In the genomic region with DNA sequence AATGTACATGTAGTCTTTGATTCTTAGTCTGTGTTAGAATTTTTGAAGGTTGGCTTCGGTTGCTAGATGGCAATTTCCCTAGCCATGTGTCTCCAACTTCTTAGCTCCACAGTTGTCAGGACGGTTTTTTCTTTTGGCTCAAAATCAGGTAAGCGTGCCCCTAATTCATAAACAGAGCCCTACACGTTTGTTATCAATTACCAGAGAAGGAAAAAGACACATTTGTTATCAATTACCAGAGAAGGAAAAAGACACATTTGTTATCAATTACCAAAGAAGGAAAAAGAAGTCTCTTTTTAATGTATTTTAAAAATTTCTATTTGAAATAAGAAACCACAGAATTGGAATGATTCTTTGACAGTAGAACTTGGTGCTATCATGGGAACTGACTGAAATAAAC, we compare ENCODE assay signal across 22 cellular contexts. TPM values are rescaled to one million over a fixed set of nuclear protein-coding genes. Genes with fewer than 3 reads are reported as not detected.
DNase-seq lines count a peak whose midpoint lies in the region; ATAC-seq and TF ChIP-seq lines count a peak whose summit lies in the region.
"Had no signal": no experiment of that assay in that cellular context is flagged by ENCODE, and none has a peak within 500 bp of the region (broad histone marks: within the 10 kb centered on the region; RNA-seq: fewer than 3 reads in every experiment).

No MANE protein-coding gene starts in this region.

- H3K27me3 ChIP-seq in osteoblast (ENCODE audit: insufficient read depth, low read length), result no peaks in the 10 kb centered on the region
- H3K27me3 ChIP-seq: BLaER1 treated with 17β-estradiol and CSF1 and Interleukin-3, amounts not matched to agents 10 nM and 100 nM; MG63 had no signal

- H3K4me1 Mint-ChIP-seq in WTC11, result peaks cover 39% of the 10 kb centered on the region
- no peaks in the 10 kb centered on the region for H3K4me1 Mint-ChIP-seq in activated T-cell treated with anti-CD3 and anti-CD28 coated beads, Interleukin-2, amount 50 U/mL, for 4 hours (ENCODE audit: low read depth)

- H3K4me3 Mint-ChIP-seq in WTC11, result no peak overlapping the region
- H3K4me3 Mint-ChIP-seq in activated T-cell treated with anti-CD3 and anti-CD28 coated beads, Interleukin-2, amount 50 U/mL, for 4 hours, result no peak overlapping the region
- H3K4me3 Mint-ChIP-seq: CD4-positive, alpha-beta memory T cell had no signal

- TF ChIP-seq CTCF in HFF-Myc (IDR thresholded peaks at IDR 0.05; ENCODE audit: low read depth, low read length, missing control alignments) (no peak), WTC11 (IDR thresholded peaks at IDR 0.05) (no peak), fibroblast of mammary gland (conservative IDR thresholded peaks at IDR 0.05; ENCODE audit: control insufficient read depth, insufficient read depth, low read depth, low read length) (no peak), osteoblast (IDR thresholded peaks at IDR 0.05; ENCODE audit: extremely low read depth, low read depth, low read length) (no peak)

- H3K4me3 ChIP-seq in HFF-Myc (replicated peaks; ENCODE audit: low read depth, low read length), result no peak overlapping the region
- H3K4me3 ChIP-seq in fibroblast of mammary gland (ENCODE audit: control insufficient read depth, low read depth, low read length), result no peak overlapping the region
- H3K4me3 ChIP-seq in osteoblast (ENCODE audit: insufficient read depth, low read length), result no peak overlapping the region
- H3K4me3 ChIP-seq: BLaER1 treated with 17β-estradiol and CSF1 and Interleukin-3, amounts not matched to agents 10 nM and 100 nM had no signal

- H3K4me2 ChIP-seq in osteoblast (ENCODE audit: insufficient read depth, low read length), result peak overlapping the region; percentile 69
- H3K4me2 ChIP-seq: BLaER1 treated with 17β-estradiol and CSF1 and Interleukin-3, amounts not matched to agents 10 nM and 100 nM had no signal

- CTCF ChIA-PET in WTC11 (lab: Charles Lee), result interaction anchor here (0.7 to 1.8 kb wide), 4 partner anchors 74 to 353 kb away, joined by 3 read pairs; no protein-coding TSS in a partner anchor

- H3K4me1 ChIP-seq in osteoblast (ENCODE audit: insufficient read depth, low read length), result no peaks in the 10 kb centered on the region
- H3K4me1 ChIP-seq: BLaER1 treated with 17β-estradiol and CSF1 and Interleukin-3, amounts not matched to agents 10 nM and 100 nM had no signal

- peak; percentile 32 for DNase-seq in HFF-Myc (ENCODE audit: extremely low read depth, low read depth)
- DNase-seq in WTC11 (ENCODE audit: low spot score), result no peak
- DNase-seq in fibroblast of mammary gland (ENCODE audit: low read depth), result peak; percentile 17
- DNase-seq in osteoblast (ENCODE audit: insufficient read length, low spot score, missing footprints), result no peak
- no peak for DNase-seq in germinal center (ENCODE audit: low spot score)
- no peak for DNase-seq in activated T-cell treated with anti-CD3 and anti-CD28 coated beads, Interleukin-2, amount 50 U/mL, for 4 hours
- DNase-seq: Caco-2; CD4-positive, alpha-beta memory T cell; DMS 273 treated with DMSO at 0.1 percent for 48 hours; DMS79 treated with DMSO at 0.1 percent for 48 hours; MG63; NCI-H1048; NCI-H1417 treated with DMSO at 0.1 percent for 48 hours; NCI-H187; NCI-H446 treated with DMSO at 0.1 percent for 48 hours; NCI-H526 treated with DMSO at 0.1 percent for 48 hours; PC-3; Right ventricle myocardium superior had no signal

- ATAC-seq in WTC11 (no peak), HG02938 (IDR thresholded peaks at IDR 0.05; ENCODE audit: unreplicated experiment) (no peak), HG03571 (IDR thresholded peaks at IDR 0.05; ENCODE audit: unreplicated experiment) (no peak)
- ATAC-seq in activated T-cell treated with anti-CD3 and anti-CD28 coated beads, Interleukin-2, amount 50 U/mL, for 4 hours, result no peak
- ATAC-seq: HCT116, PC-3 had no signal

- no peaks in the 10 kb centered on the region for H3K9me3 Mint-ChIP-seq in WTC11
- no peaks in the 10 kb centered on the region for H3K9me3 Mint-ChIP-seq in activated T-cell treated with anti-CD3 and anti-CD28 coated beads, Interleukin-2, amount 50 U/mL, for 4 hours

- POLR2A ChIA-PET in WTC11 (lab: Charles Lee), result no interaction called here

- H3K27ac Mint-ChIP-seq in WTC11, result peak overlapping the region; percentile 46
- H3K27ac Mint-ChIP-seq: CD4-positive, alpha-beta memory T cell had no signal

- H3K9me3 ChIP-seq in osteoblast (ENCODE audit: low read depth, low read length), result no peaks in the 10 kb centered on the region
- H3K9me3 ChIP-seq: Caco-2, MG63 had no signal

- H3K36me3 Mint-ChIP-seq in WTC11, result no peaks in the 10 kb centered on the region
- H3K36me3 Mint-ChIP-seq in activated T-cell treated with anti-CD3 and anti-CD28 coated beads, Interleukin-2, amount 50 U/mL, for 4 hours (ENCODE audit: insufficient read depth), result peaks cover 4% of the 10 kb centered on the region

- no peak overlapping the region for H2AFZ ChIP-seq in osteoblast (ENCODE audit: low read length)

- H3K27ac ChIP-seq in osteoblast (ENCODE audit: low read depth, low read length), result no peak overlapping the region
- H3K27ac ChIP-seq: BLaER1 treated with 17β-estradiol and CSF1 and Interleukin-3, amounts not matched to agents 10 nM and 100 nM had no signal

- no peaks in the 10 kb centered on the region for H3K79me2 ChIP-seq in osteoblast (ENCODE audit: insufficient read depth, low read length)

- H3K36me3 ChIP-seq in osteoblast (ENCODE audit: insufficient read depth, low read length), result no peaks in the 10 kb centered on the region
- H3K36me3 ChIP-seq: BLaER1 treated with 17β-estradiol and CSF1 and Interleukin-3, amounts not matched to agents 10 nM and 100 nM; MG63 had no signal

- H3K27me3 Mint-ChIP-seq in WTC11 (ENCODE audit: low read depth), result no peaks in the 10 kb centered on the region
- H3K27me3 Mint-ChIP-seq in activated T-cell treated with anti-CD3 and anti-CD28 coated beads, Interleukin-2, amount 50 U/mL, for 4 hours (ENCODE audit: low read depth), result no peaks in the 10 kb centered on the region
- H3K27me3 Mint-ChIP-seq: CD4-positive, alpha-beta memory T cell had no signal

- H4K20me1 ChIP-seq in osteoblast (ENCODE audit: insufficient read depth, low read length), result no peaks in the 10 kb centered on the region
- H4K20me1 ChIP-seq: BLaER1 treated with 17β-estradiol and CSF1 and Interleukin-3, amounts not matched to agents 10 nM and 100 nM had no signal

TF ChIP-seq in WTC11, 78 proteins besides CTCF, POLR2A, EP300 and RAD21 (continues in another document):
- TF ChIP-seq, protein P1, sequence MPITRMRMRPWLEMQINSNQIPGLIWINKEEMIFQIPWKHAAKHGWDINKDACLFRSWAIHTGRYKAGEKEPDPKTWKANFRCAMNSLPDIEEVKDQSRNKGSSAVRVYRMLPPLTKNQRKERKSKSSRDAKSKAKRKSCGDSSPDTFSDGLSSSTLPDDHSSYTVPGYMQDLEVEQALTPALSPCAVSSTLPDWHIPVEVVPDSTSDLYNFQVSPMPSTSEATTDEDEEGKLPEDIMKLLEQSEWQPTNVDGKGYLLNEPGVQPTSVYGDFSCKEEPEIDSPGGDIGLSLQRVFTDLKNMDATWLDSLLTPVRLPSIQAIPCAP (CRISPR knock-in tag; IDR thresholded peaks at IDR 0.05), result no peak
- TF ChIP-seq ATF3 (CRISPR knock-in tag; conservative IDR thresholded peaks at IDR 0.05) (no peak), NFE2L1 (CRISPR knock-in tag; IDR thresholded peaks at IDR 0.05) (no peak), TCF7 (CRISPR knock-in tag; IDR thresholded peaks at IDR 0.05; ENCODE audit: low read depth) (no peak), CBFB (CRISPR knock-in tag; IDR thresholded peaks at IDR 0.05; ENCODE audit: low read depth) (no peak), ZNF138 (CRISPR knock-in tag; conservative IDR thresholded peaks at IDR 0.05) (no peak), HMGA2 (CRISPR knock-in tag; IDR thresholded peaks at IDR 0.05) (no peak), FOXJ3 (CRISPR knock-in tag; IDR thresholded peaks at IDR 0.05; ENCODE audit: borderline replicate concordance) (no peak), RORB (CRISPR knock-in tag; IDR thresholded peaks at IDR 0.05) (no peak), GRHL2 (CRISPR knock-in tag; IDR thresholded peaks at IDR 0.05; ENCODE audit: insufficient replicate concordance, severe bottlenecking) (no peak), EMX1 (CRISPR knock-in tag; IDR thresholded peaks at IDR 0.05) (no peak)
- TF ChIP-seq, protein P2, sequence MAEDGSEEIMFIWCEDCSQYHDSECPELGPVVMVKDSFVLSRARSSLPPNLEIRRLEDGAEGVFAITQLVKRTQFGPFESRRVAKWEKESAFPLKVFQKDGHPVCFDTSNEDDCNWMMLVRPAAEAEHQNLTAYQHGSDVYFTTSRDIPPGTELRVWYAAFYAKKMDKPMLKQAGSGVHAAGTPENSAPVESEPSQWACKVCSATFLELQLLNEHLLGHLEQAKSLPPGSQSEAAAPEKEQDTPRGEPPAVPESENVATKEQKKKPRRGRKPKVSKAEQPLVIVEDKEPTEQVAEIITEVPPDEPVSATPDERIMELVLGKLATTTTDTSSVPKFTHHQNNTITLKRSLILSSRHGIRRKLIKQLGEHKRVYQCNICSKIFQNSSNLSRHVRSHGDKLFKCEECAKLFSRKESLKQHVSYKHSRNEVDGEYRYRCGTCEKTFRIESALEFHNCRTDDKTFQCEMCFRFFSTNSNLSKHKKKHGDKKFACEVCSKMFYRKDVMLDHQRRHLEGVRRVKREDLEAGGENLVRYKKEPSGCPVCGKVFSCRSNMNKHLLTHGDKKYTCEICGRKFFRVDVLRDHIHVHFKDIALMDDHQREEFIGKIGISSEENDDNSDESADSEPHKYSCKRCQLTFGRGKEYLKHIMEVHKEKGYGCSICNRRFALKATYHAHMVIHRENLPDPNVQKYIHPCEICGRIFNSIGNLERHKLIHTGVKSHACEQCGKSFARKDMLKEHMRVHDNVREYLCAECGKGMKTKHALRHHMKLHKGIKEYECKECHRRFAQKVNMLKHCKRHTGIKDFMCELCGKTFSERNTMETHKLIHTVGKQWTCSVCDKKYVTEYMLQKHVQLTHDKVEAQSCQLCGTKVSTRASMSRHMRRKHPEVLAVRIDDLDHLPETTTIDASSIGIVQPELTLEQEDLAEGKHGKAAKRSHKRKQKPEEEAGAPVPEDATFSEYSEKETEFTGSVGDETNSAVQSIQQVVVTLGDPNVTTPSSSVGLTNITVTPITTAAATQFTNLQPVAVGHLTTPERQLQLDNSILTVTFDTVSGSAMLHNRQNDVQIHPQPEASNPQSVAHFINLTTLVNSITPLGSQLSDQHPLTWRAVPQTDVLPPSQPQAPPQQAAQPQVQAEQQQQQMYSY (CRISPR knock-in tag; IDR thresholded peaks at IDR 0.05), result no peak

RNA-seq across cellular contexts. Expression of gene CAMKMT, which starts 35.7 kb away (rescaled TPM):
- 20.3 to 21.3 TPM (median 20.6 TPM) in 3 replicates for total RNA-seq in WTC11 (2021)
- 7.2 and 7.4 TPM in 2 replicates for total RNA-seq in osteoblast
- total RNA-seq in activated T-cell treated with anti-CD3 and anti-CD28 coated beads, Interleukin-2, amount 50 U/mL, for 4 hours, result 10 to 100 TPM in 1 of 3 donors, 1 to 10 TPM in 2; 9.5 to 12.3 (median 10.0) TPM

RNA-seq across cellular contexts. Expression of gene PREPL, which starts 36.2 kb away (rescaled TPM):
- 27.6 to 29.3 TPM (median 29.1 TPM) in 3 replicates for total RNA-seq in WTC11 (2021)
- 41.3 and 44.9 TPM in 2 replicates for total RNA-seq in osteoblast
- total RNA-seq in activated T-cell treated with anti-CD3 and anti-CD28 coated beads, Interleukin-2, amount 50 U/mL, for 4 hours, result 10 to 100 TPM; 31.8 to 35.0 (median 33.5) TPM

Comparison
In these comparisons a context has a peak if more than half of its experiments do, and no peak if none do; other contexts are left out.
1. DNase-seq: peak in HFF-Myc (single experiment) and fibroblast of mammary gland (single experiment); none in WTC11 (single experiment), osteoblast (single experiment), germinal center (single experiment) and activated T-cell treated with anti-CD3 and anti-CD28 coated beads, Interleukin-2, amount 50 U/mL, for 4 hours (single experiment).